Comparison of ENCODE assay signal across 20 cellular contexts in the genomic region with DNA sequence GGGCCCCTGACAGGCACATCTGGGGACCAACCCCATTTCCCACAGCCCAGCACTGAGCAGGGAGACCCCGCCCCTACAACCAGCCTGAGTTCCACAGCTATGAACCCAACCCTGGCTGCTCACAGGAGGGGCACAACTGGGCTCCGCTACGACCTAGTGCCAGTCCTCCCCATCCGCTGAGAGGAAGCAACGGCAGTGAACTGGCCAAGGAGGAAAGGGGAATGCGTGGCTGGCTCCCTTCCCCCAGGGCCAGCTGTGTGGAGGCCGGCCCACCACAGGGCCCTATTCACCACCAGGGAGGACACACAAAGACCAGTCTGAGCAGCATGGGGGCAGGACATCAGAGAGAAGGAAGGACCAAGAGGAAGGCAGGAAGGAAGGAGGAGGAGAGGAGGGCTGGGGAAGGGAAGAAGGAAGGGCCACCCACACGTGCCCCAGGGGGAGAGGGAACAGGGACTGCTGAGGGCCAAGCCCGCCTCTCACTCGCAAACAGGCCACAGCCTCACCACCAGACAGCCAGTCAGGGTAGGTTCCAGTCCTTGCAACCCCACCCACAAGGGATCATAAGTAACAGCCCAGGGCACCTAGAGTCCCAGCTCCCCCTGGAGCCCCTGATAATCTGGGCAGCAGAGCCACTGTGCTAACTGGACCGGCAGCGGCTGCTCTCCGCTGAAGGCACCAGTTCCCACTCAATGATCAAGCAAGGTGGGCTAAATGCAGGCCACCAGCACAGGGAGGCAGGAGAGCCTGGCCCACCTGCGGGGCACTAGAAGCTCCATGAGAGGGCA. TPM values are rescaled to one million over a fixed set of nuclear protein-coding genes. Genes with fewer than 3 reads are reported as not detected.
A peak's percentile ranks its signal among the peaks of the same experiment; 100 is the strongest.
DNase-seq lines count a peak whose midpoint lies in the region; ATAC-seq and TF ChIP-seq lines count a peak whose summit lies in the region.
"Had no signal": no experiment of that assay in that cellular context is flagged by ENCODE, and none has a peak within 500 bp of the region (broad histone marks: within the 10 kb centered on the region; RNA-seq: fewer than 3 reads in every experiment).

No MANE protein-coding gene starts in this region.

- no peak for ATAC-seq in HG02870 (IDR thresholded peaks at IDR 0.05; ENCODE audit: unreplicated experiment)
- ATAC-seq: activated naive CD8-positive, alpha-beta T cell treated with anti-CD3 and anti-CD28 coated beads, Interleukin-2, amount 50 U/mL, for 24 hours had no signal

- peak overlapping the region; percentile 83 for H3K27ac ChIP-seq in substantia nigra (ENCODE audit: low read depth, low read length, poor library complexity, severe bottlenecking)
- H3K27ac ChIP-seq in OCI-LY7 (ENCODE audit: low read depth, low read length, poor library complexity, severe bottlenecking): no peak overlapping the region
- H3K27ac ChIP-seq: C4-2B, neutrophil, transverse colon had no signal

- H2AFZ ChIP-seq in OCI-LY7 (ENCODE audit: low read length): no peak overlapping the region

- CTCF ChIA-PET in OCI-LY7 (lab: Charles Lee; ENCODE audit: unreplicated experiment): no interaction called here

- POLR2A ChIA-PET in OCI-LY7 (lab: Charles Lee): no interaction called here

- intact Hi-C loops in head of caudate nucleus (cut with DNase I) (loop anchor here (10.0 kb wide), 1 partner anchor 158 kb away; a partner anchor contains a TSS), OCI-LY7 (cut with micrococcal nuclease; ENCODE audit: unreplicated experiment) (no loop called here)

- TF ChIP-seq CTCF in OCI-LY7 (conservative IDR thresholded peaks at IDR 0.05; ENCODE audit: low read length): no peak

- H3K4me3 ChIP-seq in OCI-LY7 (ENCODE audit: low read depth, low read length, poor library complexity, severe bottlenecking): no peak overlapping the region
- H3K4me3 ChIP-seq: transverse colon had no signal

- no peaks in the 10 kb centered on the region for H3K79me2 ChIP-seq in OCI-LY7 (ENCODE audit: insufficient read depth, low read depth, low read length)

- no peaks in the 10 kb centered on the region for H4K20me1 ChIP-seq in OCI-LY7 (ENCODE audit: insufficient read depth, low read length)

- H3K4me2 ChIP-seq in OCI-LY7 (ENCODE audit: low read length): no peak overlapping the region

- H3K9me2 ChIP-seq in OCI-LY7 (ENCODE audit: insufficient read depth, low read length): no peaks in the 10 kb centered on the region

- peaks cover 99% of the 10 kb centered on the region for H3K36me3 ChIP-seq in OCI-LY7 (ENCODE audit: insufficient read depth, low read length)

- no peaks in the 10 kb centered on the region for H3K9me3 ChIP-seq in OCI-LY7 (ENCODE audit: low read length)
- H3K9me3 ChIP-seq: neutrophil, transverse colon had no signal

- no peaks in the 10 kb centered on the region for H3K4me1 ChIP-seq in OCI-LY7 (ENCODE audit: insufficient read depth, low read length, poor library complexity, severe bottlenecking)
- H3K4me1 ChIP-seq: transverse colon had no signal

- no TSS peak for BruUV-seq in OCI-LY7 (replicated peaks; lab: Mats Ljungman, UMichigan)

- DNase-seq in UCSD-AML1 (lab: John Stamatoyannopoulos, UW; ENCODE audit: unreplicated experiment) (peak; percentile 77), head of caudate nucleus (peak in 39 of 42 donors; percentile 28 to 84 (median 59)), substantia nigra (lab: John Stamatoyannopoulos, UW) (peak in 36 of 49 donors; percentile 10 to 66 (median 42)), OCI-LY7 (ENCODE audit: low spot score) (no peak), cerebellum (ENCODE audit: low spot score) (no peak)
- DNase-seq: activated CD4-positive, alpha-beta memory T cell treated with anti-CD3 and anti-CD28 coated beads, Interleukin-2, amount 10 ng/mL, durations not matched to agents 7 days and 5 days; activated naive CD8-positive, alpha-beta T cell treated with anti-CD3 and anti-CD28 coated beads, Interleukin-2, amount 50 U/mL, for 24 hours; cerebellar nuclear complex; DMS79 treated with DMSO at 0.1 percent for 48 hours; glutamatergic neuron; KG1; NCI-H1092; RPMI8226; transverse colon had no signal

RNA-seq across cellular contexts. Expression of a gene that starts 8.5 kb away (rescaled TPM):
- not detected in 2 replicates for total RNA-seq in OCI-LY7 (2014; rRNA removed; shearing (Covaris generic))
- total RNA-seq in OCI-LY7 (2022) (not detected in 2 replicates), cerebellum (2.8 TPM)
- total RNA-seq: activated CD4-positive, alpha-beta memory T cell treated with anti-CD3 and anti-CD28 coated beads, Interleukin-2, amount 10 ng/mL, durations not matched to agents 7 days and 5 days; activated T-helper 1 cell treated with anti-CD3 and anti-CD28 coated beads, Interleukin-12 subunit alpha, Interleukin-12 subunit beta, Interleukin-2, Interleukin-4 antibody, amounts not matched to agents 30 ng/mL and 10 ng/mL and 1 ng/mL, durations not matched to agents 14 hours and 24 hours and 36 hours; mesenteric fat pad had no signal

RNA-seq across cellular contexts. Expression of a gene that starts 8.7 kb away (rescaled TPM):
- total RNA-seq in OCI-LY7 (2014; rRNA removed; shearing (Covaris generic)): 78.2 and 83.4 TPM in 2 replicates
- total RNA-seq in OCI-LY7 (2022) (78.5 and 107 TPM in 2 replicates), cerebellum (30.3 TPM)

RNA-seq across cellular contexts. Expression of a gene that starts 24.0 kb away (rescaled TPM):
- 0.23 TPM in 1 of 2 replicates, not detected in the other for total RNA-seq in OCI-LY7 (2014; rRNA removed; shearing (Covaris generic))
- total RNA-seq in OCI-LY7 (2022): 3.4 and 3.8 TPM in 2 replicates
- 24.9 TPM for total RNA-seq in cerebellum

RNA-seq across cellular contexts. Expression of a gene that starts 36.4 kb away (rescaled TPM):
- not detected in 2 replicates for total RNA-seq in OCI-LY7 (2014; rRNA removed; shearing (Covaris generic))
- not detected in 2 replicates for total RNA-seq in OCI-LY7 (2022)
- total RNA-seq in cerebellum: 2.0 TPM
- total RNA-seq: activated CD4-positive, alpha-beta memory T cell treated with anti-CD3 and anti-CD28 coated beads, Interleukin-2, amount 10 ng/mL, durations not matched to agents 7 days and 5 days; activated T-helper 1 cell treated with anti-CD3 and anti-CD28 coated beads, Interleukin-12 subunit alpha, Interleukin-12 subunit beta, Interleukin-2, Interleukin-4 antibody, amounts not matched to agents 30 ng/mL and 10 ng/mL and 1 ng/mL, durations not matched to agents 14 hours and 24 hours and 36 hours; mesenteric fat pad; skeletal muscle tissue had no signal

RNA-seq across cellular contexts. Expression of a gene that starts 52.6 kb away (rescaled TPM):
- 3.0 and 4.0 TPM in 2 replicates for total RNA-seq in OCI-LY7 (2014; rRNA removed; shearing (Covaris generic))
- total RNA-seq in OCI-LY7 (2022): 2.3 and 3.0 TPM in 2 replicates
- total RNA-seq in cerebellum: 5.0 TPM

Comparison
In these comparisons a context has a peak if more than half of its experiments do, and no peak if none do; other contexts are left out.
1. DNase-seq: peak in UCSD-AML1 (single experiment), head of caudate nucleus (39 of 42) and substantia nigra (36 of 49); none in OCI-LY7 (single experiment) and cerebellum (single experiment).